ENCODE assay signal across 9 cellular contexts in genomic region chr16:68000024-68000423, GRCh38. TPM values are rescaled to one million over a fixed set of nuclear protein-coding genes. Genes with fewer than 3 reads are reported as not detected.
A peak's percentile ranks its signal among the peaks of the same experiment; 100 is the strongest.
DNase-seq lines count a peak whose midpoint lies in the region; ATAC-seq and TF ChIP-seq lines count a peak whose summit lies in the region.
"Had no signal": no experiment of that assay in that cellular context is flagged by ENCODE, and none has a peak within 500 bp of the region (broad histone marks: within the 10 kb centered on the region; RNA-seq: fewer than 3 reads in every experiment).

No MANE protein-coding gene starts in this region.

- H3K36me3 ChIP-seq in DND-41 (ENCODE audit: insufficient read depth, low read length) (no peaks in the 10 kb centered on the region), duodenal mucosa (ENCODE audit: control insufficient read depth in 1 of 2, insufficient read depth in 2 of 2, low read length in 2 of 2) (no peaks in the 10 kb centered on the region)
- H3K36me3 ChIP-seq: pancreas had no signal

- H4K20me1 ChIP-seq in DND-41 (ENCODE audit: insufficient read depth, low read length): no peaks in the 10 kb centered on the region

- no peaks in the 10 kb centered on the region for H3K79me2 ChIP-seq in DND-41 (ENCODE audit: insufficient read depth, low read length)

- H3K4me1 ChIP-seq in DND-41 (ENCODE audit: insufficient read depth, low read length) (peaks cover 29% of the 10 kb centered on the region), duodenal mucosa (ENCODE audit: control insufficient read depth in 1 of 2, insufficient read depth in 2 of 2, low read length in 2 of 2) (peaks cover 8 to 15% of the 10 kb centered on the region in 2 donors)
- H3K4me1 ChIP-seq: pancreas had no signal

- H3K9ac ChIP-seq in DND-41 (ENCODE audit: low read depth, low read length) (peak overlapping the region; percentile 48; the same call in 1 of the 2 replicates), duodenal mucosa (ENCODE audit: low read depth in 1 of 2, low read length in 2 of 2) (no peak overlapping the region)

- DNase-seq in DND-41 (no peak), NOMO-1 treated with dmso at 0.1 percent for 144 hours (lab: John Stamatoyannopoulos, UW; ENCODE audit: unreplicated experiment) (peak; percentile 19)
- no peak for DNase-seq in natural killer cell treated with Interleukin-12 subunit alpha and Interleukin-12 subunit beta and Interleukin-15 and Interleukin-18, amount 100 ng/mL, for 72 hours (ENCODE audit: low spot score)
- no peak for DNase-seq in stimulated activated CD4-positive, alpha-beta T cell treated with anti-CD3 and anti-CD28 coated beads, Interleukin-4, amount 100 ng/mL, for 24 hours

- no peaks in the 10 kb centered on the region for H3K27me3 Mint-ChIP-seq in natural killer cell treated with Interleukin-12 subunit alpha and Interleukin-12 subunit beta and Interleukin-15 and Interleukin-18, amount 100 ng/mL, for 72 hours

- peak overlapping the region; percentile 76 for H3K4me3 Mint-ChIP-seq in natural killer cell treated with Interleukin-12 subunit alpha and Interleukin-12 subunit beta and Interleukin-15 and Interleukin-18, amount 100 ng/mL, for 72 hours

- ATAC-seq in DND-41 (ENCODE audit: insufficient read depth, low read depth) (no peak), HG02571 (IDR thresholded peaks at IDR 0.05; ENCODE audit: unreplicated experiment) (no peak), HG03571 (IDR thresholded peaks at IDR 0.05; ENCODE audit: unreplicated experiment) (no peak), HG03520 (IDR thresholded peaks at IDR 0.05; ENCODE audit: unreplicated experiment) (no peak)
- peak in 1 of 2 donors; percentile 37 for ATAC-seq in natural killer cell treated with Interleukin-12 subunit alpha and Interleukin-12 subunit beta and Interleukin-15 and Interleukin-18, amount 100 ng/mL, for 72 hours

- peaks cover 28 to 37% of the 10 kb centered on the region in 2 donors for H3K4me1 Mint-ChIP-seq in natural killer cell treated with Interleukin-12 subunit alpha and Interleukin-12 subunit beta and Interleukin-15 and Interleukin-18, amount 100 ng/mL, for 72 hours (ENCODE audit: low read depth in 2 of 2)

- H3K4me3 ChIP-seq in DND-41 (ENCODE audit: low read depth in 1 of 2, low read length in 2 of 2) (peak overlapping the region in 1 of 2 experiments; percentile 55; a peak in 2 of 4 replicates), duodenal mucosa (ENCODE audit: low read depth in 1 of 2, low read length in 2 of 2) (peak overlapping the region; percentile 12 to 43)
- H3K4me3 ChIP-seq: pancreas had no signal

- H3K36me3 Mint-ChIP-seq in natural killer cell treated with Interleukin-12 subunit alpha and Interleukin-12 subunit beta and Interleukin-15 and Interleukin-18, amount 100 ng/mL, for 72 hours: no peaks in the 10 kb centered on the region

- TF ChIP-seq CTCF in DND-41 (IDR thresholded peaks at IDR 0.05; ENCODE audit: borderline replicate concordance, extremely low read depth, low read length, poor library complexity, severe bottlenecking): no peak

- peak overlapping the region; percentile 72 to 76 for H3K27ac Mint-ChIP-seq in natural killer cell treated with Interleukin-12 subunit alpha and Interleukin-12 subunit beta and Interleukin-15 and Interleukin-18, amount 100 ng/mL, for 72 hours

- H3K4me2 ChIP-seq in DND-41 (ENCODE audit: insufficient read depth, low read length): peak overlapping the region; percentile 69

- H3K9me3 Mint-ChIP-seq in natural killer cell treated with Interleukin-12 subunit alpha and Interleukin-12 subunit beta and Interleukin-15 and Interleukin-18, amount 100 ng/mL, for 72 hours: no peaks in the 10 kb centered on the region

- peak overlapping the region; percentile 82 for H2AFZ ChIP-seq in DND-41 (ENCODE audit: low read depth, low read length)

- peak overlapping the region; percentile 90 for H3K27ac ChIP-seq in DND-41 (ENCODE audit: low read length)
- H3K27ac ChIP-seq in duodenal mucosa (ENCODE audit: low read depth, low read length): peak overlapping the region; percentile 64

- H3K27me3 ChIP-seq in DND-41 (ENCODE audit: insufficient read depth, low read length, poor library complexity) (no peaks in the 10 kb centered on the region), duodenal mucosa (ENCODE audit: control insufficient read depth in 1 of 2, insufficient read depth in 2 of 2, low read length in 2 of 2) (no peaks in the 10 kb centered on the region)
- H3K27me3 ChIP-seq: pancreas had no signal

- no peaks in the 10 kb centered on the region for H3K9me3 ChIP-seq in DND-41 (ENCODE audit: insufficient read depth, low read length, severe bottlenecking)
- H3K9me3 ChIP-seq in duodenal mucosa (ENCODE audit: control insufficient read depth in 1 of 2, low read length in 2 of 2): no peaks in the 10 kb centered on the region
- H3K9me3 ChIP-seq: pancreas had no signal

RNA-seq across cellular contexts. Expression of gene DPEP2, which starts 0.7 kb away (rescaled TPM):
- total RNA-seq in natural killer cell treated with Interleukin-12 subunit alpha and Interleukin-12 subunit beta and Interleukin-15 and Interleukin-18, amount 100 ng/mL, for 72 hours: 1 to 10 TPM; 2.2 to 2.3 TPM

RNA-seq across cellular contexts. Expression of gene DPEP2NB, which starts 15.7 kb away (rescaled TPM):
- not detected for total RNA-seq in natural killer cell treated with Interleukin-12 subunit alpha and Interleukin-12 subunit beta and Interleukin-15 and Interleukin-18, amount 100 ng/mL, for 72 hours
- total RNA-seq: pancreas had no signal

RNA-seq across cellular contexts. Expression of gene DPEP3, which starts 19.7 kb away (rescaled TPM):
- total RNA-seq in natural killer cell treated with Interleukin-12 subunit alpha and Interleukin-12 subunit beta and Interleukin-15 and Interleukin-18, amount 100 ng/mL, for 72 hours: not detected

RNA-seq across cellular contexts. Expression of gene DDX28, which starts 23.0 kb away (rescaled TPM):
- total RNA-seq in natural killer cell treated with Interleukin-12 subunit alpha and Interleukin-12 subunit beta and Interleukin-15 and Interleukin-18, amount 100 ng/mL, for 72 hours: 10 to 100 TPM; 16.2 to 20.1 TPM

RNA-seq across cellular contexts. Expression of gene DUS2, which starts 23.1 kb away (rescaled TPM):
- total RNA-seq in natural killer cell treated with Interleukin-12 subunit alpha and Interleukin-12 subunit beta and Interleukin-15 and Interleukin-18, amount 100 ng/mL, for 72 hours: 10 to 100 TPM; 23.3 to 43.5 TPM
